ENCODE assay signal across 10 cellular contexts in the genomic region with DNA sequence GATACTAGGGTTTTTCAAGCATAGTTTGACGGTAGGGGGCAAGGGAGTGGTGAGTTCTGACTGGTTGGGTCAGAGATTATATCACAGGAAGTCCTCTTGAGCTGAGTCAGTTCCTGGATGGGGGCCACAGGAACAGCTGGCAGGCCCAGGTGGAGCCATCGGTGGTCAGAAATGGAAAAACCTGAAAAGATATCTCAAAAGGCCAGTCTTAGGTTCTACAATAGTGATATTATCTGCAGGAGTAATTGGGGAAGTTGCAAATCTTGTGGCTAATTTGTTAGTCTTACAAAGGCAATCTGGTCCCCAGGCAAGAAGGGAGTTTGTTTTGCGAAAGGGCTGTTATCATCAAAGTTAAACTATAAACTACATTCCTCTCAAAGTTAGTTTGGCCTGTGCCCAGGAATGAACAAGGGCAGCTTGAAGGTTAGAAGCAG.
DNase-seq lines count a peak whose midpoint lies in the region; ATAC-seq, FAIRE-seq and TF ChIP-seq lines count a peak whose summit lies in the region.
"Had no signal": no experiment of that assay in that cellular context is flagged by ENCODE, and none has a peak within 500 bp of the region (broad histone marks: within the 10 kb centered on the region; RNA-seq: fewer than 3 reads in every experiment).

No MANE protein-coding gene starts in this region.

- peak overlapping the region; percentile 6 for H3K27ac Mint-ChIP-seq in chondrocyte (ENCODE audit: unreplicated experiment)

- peak; percentile 52 for ATAC-seq in GM19324 (IDR thresholded peaks at IDR 0.05; ENCODE audit: low FRiP score, unreplicated experiment)

- no peak overlapping the region for H3K4me3 ChIP-seq in osteoblast (ENCODE audit: insufficient read depth, low read length)
- H3K4me3 ChIP-seq: prostate gland had no signal

- H3K4me1 Mint-ChIP-seq in chondrocyte (ENCODE audit: low read depth) = peaks cover 11% of the 10 kb centered on the region

- no peaks in the 10 kb centered on the region for H3K9me3 ChIP-seq in osteoblast (ENCODE audit: low read depth, low read length)
- H3K9me3 ChIP-seq: prostate gland had no signal

- no peaks in the 10 kb centered on the region for H3K36me3 Mint-ChIP-seq in chondrocyte (ENCODE audit: low read depth)

- no peaks in the 10 kb centered on the region for H3K79me2 ChIP-seq in osteoblast (ENCODE audit: insufficient read depth, low read length)

- H2AFZ ChIP-seq in osteoblast (ENCODE audit: low read length) = no peak overlapping the region

- no peak overlapping the region for H3K4me3 Mint-ChIP-seq in chondrocyte (ENCODE audit: unreplicated experiment)

- H3K4me1 ChIP-seq in osteoblast (ENCODE audit: insufficient read depth, low read length) = no peaks in the 10 kb centered on the region
- H3K4me1 ChIP-seq: prostate gland had no signal

- no peak overlapping the region for H3K27ac ChIP-seq in osteoblast (ENCODE audit: low read depth, low read length)
- H3K27ac ChIP-seq: prostate gland had no signal

- no peaks in the 10 kb centered on the region for H3K27me3 ChIP-seq in osteoblast (ENCODE audit: insufficient read depth, low read length)

- peak; percentile 64 for FAIRE-seq in HTR-8/SVneo (lab: Jason Lieb, UNC)

- no peaks in the 10 kb centered on the region for H3K27me3 Mint-ChIP-seq in chondrocyte (ENCODE audit: low read depth)

- H3K4me2 ChIP-seq in osteoblast (ENCODE audit: insufficient read depth, low read length) = no peak overlapping the region

- peaks cover 15% of the 10 kb centered on the region for H3K9me3 Mint-ChIP-seq in chondrocyte (ENCODE audit: low read depth)

- TF ChIP-seq CTCF in chondrocyte (IDR thresholded peaks at IDR 0.05) = no peak
- no peak for TF ChIP-seq CTCF in osteoblast (IDR thresholded peaks at IDR 0.05; ENCODE audit: extremely low read depth, low read depth, low read length)

- no peaks in the 10 kb centered on the region for H3K36me3 ChIP-seq in osteoblast (ENCODE audit: insufficient read depth, low read length)
- H3K36me3 ChIP-seq: prostate gland had no signal

- DNase-seq in A172 (ENCODE audit: low spot score) = peak; percentile 81
- no peak for DNase-seq in HTR-8/SVneo (ENCODE audit: insufficient read length, low spot score)
- no peak for DNase-seq in chondrocyte (ENCODE audit: low spot score)
- DNase-seq in DMS114 treated with DMSO at 0.1 percent for 48 hours (lab: John Stamatoyannopoulos, UW; ENCODE audit: unreplicated experiment) = no peak
- no peak for DNase-seq in Ammon's horn (ENCODE audit: low spot score)
- no peak for DNase-seq in hepatic stellate cell (ENCODE audit: low spot score)
- no peak for DNase-seq in osteoblast (ENCODE audit: insufficient read length, low spot score, missing footprints)
- DNase-seq: NCI-H1417 had no signal

- H4K20me1 ChIP-seq in osteoblast (ENCODE audit: insufficient read depth, low read length) = no peaks in the 10 kb centered on the region
